Comparison of ENCODE assay signal across 1 cellular context in genomic region chr15:88651293-88651692, GRCh38.
TF ChIP-seq lines count a peak whose summit lies in the region.

No MANE protein-coding gene starts in this region.

TF ChIP-seq in H1, 55 proteins besides CTCF, POLR2A, EP300 and RAD21:
- TF ChIP-seq BACH1 (IDR thresholded peaks at IDR 0.05; ENCODE audit: low read length), result no peak
- peak; percentile 43; the same call in 1 of the 2 replicates for TF ChIP-seq MAX (IDR thresholded peaks at IDR 0.05)
- TF ChIP-seq FOSL1 (IDR thresholded peaks at IDR 0.05; ENCODE audit: insufficient read depth, low read depth, low read length), result no peak
